Comparison of ENCODE assay signal across 1 cellular context in genomic region chr18:8912348-8913057, GRCh38.
TF ChIP-seq lines count a peak whose summit lies in the region.

No MANE protein-coding gene starts in this region.

TF ChIP-seq in K562, 482 proteins besides CTCF, POLR2A, EP300 and RAD21 (continued from another document and continues in another):
- TF ChIP-seq ARID3A (IDR thresholded peaks at IDR 0.05; ENCODE audit: borderline replicate concordance, low read depth, low read length) (no peak), KAT7 (CRISPR knock-in tag; IDR thresholded peaks at IDR 0.05; ENCODE audit: borderline replicate concordance) (peak; percentile 66; the same call in 1 of the 2 replicates), PBX2 (CRISPR knock-in tag; IDR thresholded peaks at IDR 0.05; ENCODE audit: low read depth) (peak; percentile 33; the same call in 1 of the 2 replicates), PBX2 (tag; conservative IDR thresholded peaks at IDR 0.05; ENCODE audit: low read depth) (peak; percentile 72), CHCHD3 (CRISPR knock-in tag; IDR thresholded peaks at IDR 0.05) (no peak), L3MBTL2 (IDR thresholded peaks at IDR 0.05) (peak; percentile 75), KDM5B (IDR thresholded peaks at IDR 0.05; ENCODE audit: insufficient replicate concordance, low read depth, low read length) (peak; percentile 62), CBFA2T3 (IDR thresholded peaks at IDR 0.05) (peak; percentile 64), ZNF561 (CRISPR knock-in tag; conservative IDR thresholded peaks at IDR 0.05) (no peak), NFIX (CRISPR knock-in tag; IDR thresholded peaks at IDR 0.05; ENCODE audit: low read depth) (no peak), ZNF717 (CRISPR knock-in tag; IDR thresholded peaks at IDR 0.05) (no peak), TAL1 (IDR thresholded peaks at IDR 0.05) (peak; percentile 21; the same call in 1 of the 2 replicates), PML (IDR thresholded peaks at IDR 0.05; ENCODE audit: low read length) (no peak; the same call in 1 of the 2 replicates), ZNF766 (CRISPR knock-in tag; conservative IDR thresholded peaks at IDR 0.05) (no peak), CTBP1 (IDR thresholded peaks at IDR 0.05; ENCODE audit: borderline replicate concordance) (peak; percentile 85), ZNF174 (CRISPR knock-in tag; IDR thresholded peaks at IDR 0.05) (no peak), HDAC3 (IDR thresholded peaks at IDR 0.05; ENCODE audit: borderline replicate concordance, partially characterized antibody) (no peak), ZNF551 (CRISPR knock-in tag; IDR thresholded peaks at IDR 0.05) (no peak), IFI16 (CRISPR knock-in tag; IDR thresholded peaks at IDR 0.05) (no peak), TAF7 (tag; IDR thresholded peaks at IDR 0.05) (no peak), ID3 (CRISPR knock-in tag; IDR thresholded peaks at IDR 0.05) (0 out of 2 replicates have a peak, but pooled peaks have one; percentile 54), ID3 (tag; IDR thresholded peaks at IDR 0.05) (peak; percentile 61), DEAF1 (CRISPR knock-in tag; IDR thresholded peaks at IDR 0.05) (no peak), ZBTB1 (CRISPR knock-in tag; IDR thresholded peaks at IDR 0.05; ENCODE audit: borderline replicate concordance, low read depth) (no peak), DPF2 (IDR thresholded peaks at IDR 0.05) (peak; percentile 62), MAZ (CRISPR knock-in tag; conservative IDR thresholded peaks at IDR 0.05 in 1 of 2, IDR thresholded peaks at IDR 0.05 in 1 of 2) (peak in 1 of 2 experiments; percentile 83; a peak in 3 of 4 replicates), TRIM25 (IDR thresholded peaks at IDR 0.05; ENCODE audit: borderline replicate concordance) (no peak), ZNF639 (CRISPR knock-in tag; conservative IDR thresholded peaks at IDR 0.05 in 1 of 2, IDR thresholded peaks at IDR 0.05 in 1 of 2) (peak in 1 of 2 experiments; percentile 67; a peak in 2 of 4 replicates), ILK (tag; IDR thresholded peaks at IDR 0.05; ENCODE audit: borderline replicate concordance, low read depth) (no peak), NRF1 (conservative IDR thresholded peaks at IDR 0.05 in 1 of 2, IDR thresholded peaks at IDR 0.05 in 1 of 2) (peak in 1 of 2 experiments; percentile 49; a peak in 2 of 4 replicates), SMARCB1 (IDR thresholded peaks at IDR 0.05; ENCODE audit: insufficient read length, low read depth) (no peak), ZNF695 (CRISPR knock-in tag; IDR thresholded peaks at IDR 0.05) (no peak), ELF1 (tag; IDR thresholded peaks at IDR 0.05) (no peak), ZNF212 (CRISPR knock-in tag; IDR thresholded peaks at IDR 0.05) (no peak), U2AF1 (optimal IDR thresholded peaks at IDR 0.05; ENCODE audit: low read depth, low read length) (no peak), ZNF23 (CRISPR knock-in tag; IDR thresholded peaks at IDR 0.05) (peak; percentile 11; the same call in 1 of the 2 replicates), HCFC1 (IDR thresholded peaks at IDR 0.05; ENCODE audit: low read depth, low read length) (no peak), GATAD2B (IDR thresholded peaks at IDR 0.05; ENCODE audit: borderline replicate concordance) (peak; percentile 45; the same call in 1 of the 2 replicates), REST (CRISPR knock-in tag; IDR thresholded peaks at IDR 0.05; ENCODE audit: low read depth) (peak; percentile 57; the same call in 1 of the 2 replicates), ATF7 (IDR thresholded peaks at IDR 0.05) (peak; percentile 59; the same call in 1 of the 2 replicates), ARID2 (IDR thresholded peaks at IDR 0.05) (no peak), CHD1 (IDR thresholded peaks at IDR 0.05; ENCODE audit: low read length) (no peak), POLR2G (IDR thresholded peaks at IDR 0.05; ENCODE audit: low read depth, low read length) (peak; percentile 71), CXXC5 (CRISPR knock-in tag; IDR thresholded peaks at IDR 0.05) (peak; percentile 65), RB1 (IDR thresholded peaks at IDR 0.05; ENCODE audit: low read depth) (peak; percentile 36; the same call in 1 of the 2 replicates), NBN (IDR thresholded peaks at IDR 0.05; ENCODE audit: low read depth) (no peak), XRCC4 (IDR thresholded peaks at IDR 0.05; ENCODE audit: extremely low read depth, insufficient read depth, insufficient read length) (no peak), TAF9B (IDR thresholded peaks at IDR 0.05; ENCODE audit: partially characterized antibody) (no peak), ZBTB12 (CRISPR knock-in tag; IDR thresholded peaks at IDR 0.05) (no peak), MAFF (IDR thresholded peaks at IDR 0.05; ENCODE audit: low read length) (no peak), MYC (IDR thresholded peaks at IDR 0.05; ENCODE audit: low read depth, low read length) (peak; percentile 51; the same call in 1 of the 2 replicates), MYC (CRISPR knock-in tag; IDR thresholded peaks at IDR 0.05; ENCODE audit: borderline replicate concordance, low read depth) (0 out of 2 replicates have a peak, but pooled peaks have one; percentile 52), SIN3A (IDR thresholded peaks at IDR 0.05; ENCODE audit: borderline replicate concordance in 2 of 2, control insufficient read depth in 1 of 2, low read depth in 2 of 2, low read length in 2 of 2) (peak in 1 of 2 experiments; percentile 73; a peak in 2 of 4 replicates), TEAD4 (IDR thresholded peaks at IDR 0.05; ENCODE audit: low read length) (0 out of 2 replicates have a peak, but pooled peaks have one; percentile 15), TEAD4 (CRISPR knock-in tag; IDR thresholded peaks at IDR 0.05; ENCODE audit: borderline replicate concordance) (no peak), ZEB2 (IDR thresholded peaks at IDR 0.05) (peak; percentile 76)
